Comparison of ENCODE assay signal across 8 cellular contexts in genomic region chr10:3068201-3068967, GRCh38.
DNase-seq lines count a peak whose midpoint lies in the region; ATAC-seq lines count a peak whose summit lies in the region.

No MANE protein-coding gene starts in this region.

- H3K9me3 ChIP-seq in muscle layer of duodenum (ENCODE audit: control insufficient read depth in 1 of 2, low read length in 2 of 2) = no peaks in the 10 kb centered on the region

- peaks cover 29 to 60% of the 10 kb centered on the region in 2 donors for H3K4me1 Mint-ChIP-seq in stimulated activated naive B cell treated with anti-CD40 and anti-IgM and Interleukin-4, amounts not matched to agents 10 μg/mL and 1 μg/mL and 100 μg/mL, for 72 hours

- H3K27me3 Mint-ChIP-seq in stimulated activated naive B cell treated with anti-CD40 and anti-IgM and Interleukin-4, amounts not matched to agents 10 μg/mL and 1 μg/mL and 100 μg/mL, for 72 hours = peaks cover 5 to 18% of the 10 kb centered on the region in 2 donors

- H3K9me3 Mint-ChIP-seq in stimulated activated naive B cell treated with anti-CD40 and anti-IgM and Interleukin-4, amounts not matched to agents 10 μg/mL and 1 μg/mL and 100 μg/mL, for 72 hours = peaks cover 0 to 1% of the 10 kb centered on the region in 2 donors

- H3K36me3 ChIP-seq in muscle layer of duodenum (ENCODE audit: control insufficient read depth in 1 of 2, insufficient read depth in 2 of 2, low read length in 2 of 2) = no peaks in the 10 kb centered on the region

- H3K27ac Mint-ChIP-seq in stimulated activated naive B cell treated with anti-CD40 and anti-IgM and Interleukin-4, amounts not matched to agents 10 μg/mL and 1 μg/mL and 100 μg/mL, for 72 hours = peak overlapping the region; percentile 94

- peak; percentile 34 for ATAC-seq in HG02884 (IDR thresholded peaks at IDR 0.05; ENCODE audit: unreplicated experiment)
- ATAC-seq in stimulated activated naive B cell treated with anti-CD40 and anti-IgM and Interleukin-4, amounts not matched to agents 10 μg/mL and 1 μg/mL and 100 μg/mL, for 72 hours (replicated peaks) = peak; percentile 39 to 51

- peaks cover 0 to 26% of the 10 kb centered on the region in 2 donors for H3K4me1 ChIP-seq in muscle layer of duodenum (ENCODE audit: control insufficient read depth in 1 of 2, insufficient read depth in 2 of 2, low read length in 2 of 2)

- peak overlapping the region; percentile 69 to 86 for H3K4me3 ChIP-seq in muscle layer of duodenum (ENCODE audit: low read depth in 1 of 2, low read length in 2 of 2)

- H3K27ac ChIP-seq in epithelial cell of prostate = peak overlapping the region; percentile 51
- no peak overlapping the region for H3K27ac ChIP-seq in muscle layer of duodenum (ENCODE audit: low read length)

- peak overlapping the region; percentile 92 to 96 for H3K4me3 Mint-ChIP-seq in stimulated activated naive B cell treated with anti-CD40 and anti-IgM and Interleukin-4, amounts not matched to agents 10 μg/mL and 1 μg/mL and 100 μg/mL, for 72 hours

- DNase-seq in NCI-H82 (lab: John Stamatoyannopoulos, UW) = peak; percentile 50
- DNase-seq in NCI-H82 treated with DMSO at 0.1 percent for 48 hours (lab: John Stamatoyannopoulos, UW; ENCODE audit: unreplicated experiment) = no peak
- DNase-seq in NCI-H774 (lab: John Stamatoyannopoulos, UW) = peak; percentile 34
- peak; percentile 54 for DNase-seq in activated T-cell treated with anti-CD3 and anti-CD28 coated beads for 4 hours
- DNase-seq in epithelial cell of prostate (ENCODE audit: low read depth, low spot score) = no peak
- DNase-seq in stimulated activated naive B cell treated with anti-CD40 and anti-IgM and Interleukin-4, amounts not matched to agents 10 μg/mL and 1 μg/mL and 100 μg/mL, for 72 hours = peak; percentile 52

- H3K27me3 ChIP-seq in muscle layer of duodenum (ENCODE audit: low read depth, low read length) = peaks cover 5% of the 10 kb centered on the region

- peaks cover 38 to 42% of the 10 kb centered on the region in 2 donors for H3K36me3 Mint-ChIP-seq in stimulated activated naive B cell treated with anti-CD40 and anti-IgM and Interleukin-4, amounts not matched to agents 10 μg/mL and 1 μg/mL and 100 μg/mL, for 72 hours

Comparison
In these comparisons a context has a peak if more than half of its experiments do, and no peak if none do; other contexts are left out.
1. DNase-seq: peak in NCI-H82 (single experiment), NCI-H774 (single experiment), activated T-cell treated with anti-CD3 and anti-CD28 coated beads for 4 hours (single experiment) and stimulated activated naive B cell treated with anti-CD40 and anti-IgM and Interleukin-4, amounts not matched to agents 10 μg/mL and 1 μg/mL and 100 μg/mL, for 72 hours (single experiment); none in NCI-H82 treated with DMSO at 0.1 percent for 48 hours (single experiment) and epithelial cell of prostate (single experiment).